Comparison of ENCODE assay signal across 8 cellular contexts in the genomic region with DNA sequence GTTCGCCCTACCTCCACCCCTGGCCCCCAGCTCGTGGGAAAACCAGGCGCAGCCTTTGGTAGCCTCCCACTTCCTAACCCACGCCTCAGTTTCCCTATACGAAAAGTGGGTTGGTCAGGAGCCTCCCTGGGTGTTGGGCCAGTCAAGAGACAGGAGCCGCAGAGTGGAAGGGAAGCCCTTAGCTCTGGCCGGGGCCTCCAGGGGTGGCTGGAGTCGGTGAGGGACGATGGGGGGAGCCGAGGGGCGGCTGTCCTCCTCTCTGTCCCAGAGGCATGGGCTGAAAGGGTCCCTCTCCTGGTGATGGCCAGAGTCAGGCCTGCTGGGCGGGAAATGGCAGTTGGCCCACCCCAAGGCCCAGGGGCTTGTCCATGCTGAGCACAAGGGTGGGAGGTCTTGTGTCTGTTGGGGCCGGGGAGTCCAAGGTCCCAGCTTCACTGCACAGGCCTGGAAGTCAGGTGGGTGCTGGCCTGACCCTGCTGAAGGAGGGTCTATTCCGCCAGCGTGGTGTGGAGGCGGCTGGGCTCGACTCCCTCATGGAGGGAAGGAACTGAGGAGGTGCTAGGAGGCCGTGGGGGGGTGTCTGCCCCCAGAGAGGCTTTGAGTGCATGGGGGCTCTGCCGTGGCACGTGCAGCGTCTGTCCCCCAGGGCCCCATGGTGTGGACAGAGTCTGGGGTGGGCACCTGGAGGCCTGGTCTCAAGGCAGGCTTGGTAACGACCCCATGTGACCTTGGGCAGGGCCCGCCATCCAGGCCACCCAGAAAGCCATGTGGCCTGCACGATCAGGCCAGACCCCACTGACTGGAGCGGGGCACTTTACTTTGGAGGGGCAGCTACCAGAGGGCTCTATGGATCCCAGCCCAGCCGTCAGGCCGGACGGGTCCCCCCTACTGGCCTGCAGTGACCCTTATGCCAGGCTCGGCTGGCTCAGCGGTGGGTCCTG. TPM values are rescaled to one million over a fixed set of nuclear protein-coding genes. Genes with fewer than 3 reads are reported as not detected.
DNase-seq lines count a peak whose midpoint lies in the region; ATAC-seq and TF ChIP-seq lines count a peak whose summit lies in the region.

No MANE protein-coding gene starts in this region.

- no peaks in the 10 kb centered on the region for H3K9me3 Mint-ChIP-seq in activated naive CD4-positive, alpha-beta T cell treated with anti-CD3 and anti-CD28 coated beads, Interleukin-2, amount 10 ng/mL, durations not matched to agents 7 days and 5 days
- H3K9me3 Mint-ChIP-seq in MCF 10A (ENCODE audit: unreplicated experiment): no peaks in the 10 kb centered on the region

- CTCF ChIA-PET in activated naive CD4-positive, alpha-beta T cell treated with anti-CD3 and anti-CD28 coated beads, Interleukin-2, amount 10 ng/mL, durations not matched to agents 7 days and 5 days (lab: Charles Lee): interaction anchor here (1.7 to 2.4 kb wide), 2 partner anchors 8 to 24 kb away, joined by 7 to 11 read pairs; no protein-coding TSS in a partner anchor
- CTCF ChIA-PET in MCF 10A (lab: Yijun Ruan, JAX): interaction anchor here (0.7 to 1.3 kb wide), 3 partner anchors 23 to 561 kb away, joined by 3 to 6 read pairs (median 5); no protein-coding TSS in a partner anchor

- no peak overlapping the region for H4K8ac ChIP-seq in mesendoderm (ENCODE audit: low read depth, low read length)

- no peak overlapping the region for H4K5ac ChIP-seq in mesendoderm (ENCODE audit: low read length)

- peak overlapping the region; percentile 65 for H3K9ac ChIP-seq in mesendoderm (ENCODE audit: low read length)

- DNase-seq in activated naive CD4-positive, alpha-beta T cell treated with anti-CD3 and anti-CD28 coated beads, Interleukin-2, amount 10 ng/mL, durations not matched to agents 7 days and 5 days: peak; percentile 30
- DNase-seq in activated naive CD4-positive, alpha-beta T cell (lab: John Stamatoyannopoulos, UW): no peak
- no peak for DNase-seq in MCF 10A (ENCODE audit: unreplicated experiment)
- DNase-seq in mesendoderm: no peak
- DNase-seq in GM10266 (ENCODE audit: extremely low spot score): no peak

- peak overlapping the region; percentile 34 for H3K4me2 ChIP-seq in mesendoderm (ENCODE audit: low read length)

- no peaks in the 10 kb centered on the region for H3K79me2 ChIP-seq in mesendoderm (ENCODE audit: control insufficient read depth, insufficient read depth, low read length)

- peaks cover 21% of the 10 kb centered on the region for H3K4me1 Mint-ChIP-seq in activated naive CD4-positive, alpha-beta T cell treated with anti-CD3 and anti-CD28 coated beads, Interleukin-2, amount 10 ng/mL, durations not matched to agents 7 days and 5 days
- no peaks in the 10 kb centered on the region for H3K4me1 Mint-ChIP-seq in MCF 10A (ENCODE audit: insufficient read depth, unreplicated experiment)

- H3K27ac ChIP-seq in mesendoderm (ENCODE audit: low read depth, low read length): no peak overlapping the region
- H3K27ac ChIP-seq in urinary bladder (ENCODE audit: low read depth): peak overlapping the region; percentile 89

- no peak overlapping the region for H3K18ac ChIP-seq in mesendoderm (ENCODE audit: low read length)

- peaks cover 5% of the 10 kb centered on the region for H3K27me3 Mint-ChIP-seq in activated naive CD4-positive, alpha-beta T cell treated with anti-CD3 and anti-CD28 coated beads, Interleukin-2, amount 10 ng/mL, durations not matched to agents 7 days and 5 days
- no peaks in the 10 kb centered on the region for H3K27me3 Mint-ChIP-seq in MCF 10A (ENCODE audit: insufficient read depth, unreplicated experiment)

- no peak overlapping the region for H3K4ac ChIP-seq in mesendoderm (ENCODE audit: low read depth, low read length)

- no CpG with 5 or more reads among the region's 30 CpGs for WGBS in mesendoderm (ENCODE audit: extremely low coverage, insufficient coverage, low lambda C conversion rate)
- 35% methylated on average over 30 of the region's 30 CpGs for WGBS in urinary bladder

- TF ChIP-seq CTCF in MCF 10A (IDR thresholded peaks at IDR 0.05; ENCODE audit: unreplicated experiment) (no peak), GM10266 (IDR thresholded peaks at IDR 0.05; ENCODE audit: control insufficient read depth, insufficient read depth, low read depth, missing control alignments) (no peak)

- H2AK5ac ChIP-seq in mesendoderm (ENCODE audit: low read length): no peak overlapping the region

- no peaks in the 10 kb centered on the region for H3K36me3 ChIP-seq in mesendoderm (ENCODE audit: control insufficient read depth, insufficient read depth, low read length)
- H3K36me3 ChIP-seq in urinary bladder (ENCODE audit: insufficient read depth): no peaks in the 10 kb centered on the region

- H3K4me3 Mint-ChIP-seq in activated naive CD4-positive, alpha-beta T cell treated with anti-CD3 and anti-CD28 coated beads, Interleukin-2, amount 10 ng/mL, durations not matched to agents 7 days and 5 days: peak overlapping the region; percentile 89
- H3K4me3 Mint-ChIP-seq in MCF 10A (ENCODE audit: unreplicated experiment): peak overlapping the region; percentile 84

- peak overlapping the region; percentile 89 for H3K23ac ChIP-seq in mesendoderm (ENCODE audit: low read length)

- peaks cover 3% of the 10 kb centered on the region for H3K27me3 ChIP-seq in mesendoderm (ENCODE audit: insufficient read depth, low read length, poor library complexity)

- TSS peak; percentile 67 for BruUV-seq in MCF 10A (replicated peaks; lab: Mats Ljungman, UMichigan)

- POLR2A ChIA-PET in MCF 10A (lab: Yijun Ruan, JAX): interaction anchor here (0.6 to 4.5 kb wide), 22 partner anchors 8 to 311 kb away, joined by 3 to 66 read pairs (median 4); a partner anchor contains a TSS

- no peaks in the 10 kb centered on the region for H3K79me1 ChIP-seq in mesendoderm (ENCODE audit: low read length)

- peak overlapping the region; percentile 11 for H3K4me3 ChIP-seq in mesendoderm (ENCODE audit: low read length)
- peak overlapping the region; percentile 64 for H3K4me3 ChIP-seq in urinary bladder (ENCODE audit: low read depth, low read length)

- peak overlapping the region; percentile 83 for H3K27ac Mint-ChIP-seq in activated naive CD4-positive, alpha-beta T cell treated with anti-CD3 and anti-CD28 coated beads, Interleukin-2, amount 10 ng/mL, durations not matched to agents 7 days and 5 days
- peak overlapping the region; percentile 72 for H3K27ac Mint-ChIP-seq in MCF 10A (ENCODE audit: low read depth, unreplicated experiment)

- H3K4me1 ChIP-seq in mesendoderm (ENCODE audit: control insufficient read depth, low read depth, low read length) (no peaks in the 10 kb centered on the region), urinary bladder (ENCODE audit: insufficient read depth) (no peaks in the 10 kb centered on the region)

- ATAC-seq in HG02970 (IDR thresholded peaks at IDR 0.05; ENCODE audit: low FRiP score, unreplicated experiment): no peak
- ATAC-seq in GM21737 (IDR thresholded peaks at IDR 0.05; ENCODE audit: unreplicated experiment): no peak

- H2BK15ac ChIP-seq in mesendoderm (replicated peaks; ENCODE audit: low read depth): no peak overlapping the region

- H2BK5ac ChIP-seq in mesendoderm (ENCODE audit: low read length): no peak overlapping the region

- no peak overlapping the region for H2BK120ac ChIP-seq in mesendoderm (ENCODE audit: low read depth, low read length)

- H3K56ac ChIP-seq in mesendoderm (ENCODE audit: low read length): peak overlapping the region; percentile 70

- peaks cover 8% of the 10 kb centered on the region for H3K36me3 Mint-ChIP-seq in activated naive CD4-positive, alpha-beta T cell treated with anti-CD3 and anti-CD28 coated beads, Interleukin-2, amount 10 ng/mL, durations not matched to agents 7 days and 5 days
- peaks cover 20% of the 10 kb centered on the region for H3K36me3 Mint-ChIP-seq in MCF 10A (ENCODE audit: insufficient read depth, unreplicated experiment)

- intact Hi-C loops in MCF 10A (cut with micrococcal nuclease): loop anchor here (1.0 kb wide), 1 partner anchor 24 kb away; no protein-coding TSS in a partner anchor

RNA-seq across cellular contexts. Expression of a gene that starts 1.1 kb away (rescaled TPM):
- total RNA-seq in MCF 10A (2022) (268 and 350 TPM in 2 replicates), urinary bladder (29.9 TPM)
- 1.9 TPM for polyA plus RNA-seq in mesendoderm (2013, experiment 1 of 2)
- 1.6 TPM for polyA plus RNA-seq in mesendoderm (2013, experiment 2 of 2)
- polyA plus RNA-seq in urinary bladder: 65.5 TPM

RNA-seq across cellular contexts. Expression of a gene that starts 17.3 kb away (rescaled TPM):
- total RNA-seq in MCF 10A (2022) (86.8 and 87.3 TPM in 2 replicates), urinary bladder (25.9 TPM)
- 6.8 TPM for polyA plus RNA-seq in mesendoderm (2013, experiment 1 of 2)
- 7.4 TPM for polyA plus RNA-seq in mesendoderm (2013, experiment 2 of 2)
- 23.7 TPM for polyA plus RNA-seq in urinary bladder

RNA-seq across cellular contexts. Expression of a gene that starts 43.5 kb away (rescaled TPM):
- total RNA-seq in MCF 10A (2022) (191 and 193 TPM in 2 replicates), urinary bladder (41.7 TPM)
- 76.4 TPM for polyA plus RNA-seq in mesendoderm (2013, experiment 1 of 2)
- polyA plus RNA-seq in mesendoderm (2013, experiment 2 of 2): 75.9 TPM
- 122 TPM for polyA plus RNA-seq in urinary bladder
